Comparison of ENCODE assay signal across 8 cellular contexts in genomic region chr22:24555496-24556253, GRCh38. TPM values are rescaled to one million over a fixed set of nuclear protein-coding genes. Genes with fewer than 3 reads are reported as not detected.
DNase-seq lines count a peak whose midpoint lies in the region; ATAC-seq lines count a peak whose summit lies in the region.

Gene SNRPD3 (plus strand): TSS chr22:24555999. CDS start chr22:24557675, 1,676 bp downstream.

- peak within 1 kb of the TSS; percentile 96 for H3K27ac Mint-ChIP-seq in activated CD4-positive, alpha-beta T cell treated with anti-CD3 and anti-CD28 coated beads, Interleukin-2, amount 10 ng/mL, durations not matched to agents 7 days and 5 days

- POLR2A ChIA-PET in activated CD4-positive, alpha-beta T cell treated with anti-CD3 and anti-CD28 coated beads, Interleukin-2, amount 10 ng/mL, durations not matched to agents 7 days and 5 days (lab: Charles Lee): interaction anchor here (1.0 to 1.4 kb wide), 3 partner anchors 9 to 357 kb away, joined by 3 to 5 read pairs (median 4); no protein-coding TSS in a partner anchor

- H3K36me3 ChIP-seq in BLaER1: peaks cover 52% of the 10 kb centered on the region

- H3K9me3 Mint-ChIP-seq in activated CD4-positive, alpha-beta T cell treated with anti-CD3 and anti-CD28 coated beads, Interleukin-2, amount 10 ng/mL, durations not matched to agents 7 days and 5 days: no peaks in the 10 kb centered on the region

- no peaks in the 10 kb centered on the region for H3K9me3 ChIP-seq in BLaER1

- no peaks in the 10 kb centered on the region for H3K27me3 Mint-ChIP-seq in activated CD4-positive, alpha-beta T cell treated with anti-CD3 and anti-CD28 coated beads, Interleukin-2, amount 10 ng/mL, durations not matched to agents 7 days and 5 days

- intact Hi-C loops in left colon (cut with DNase I, micrococcal nuclease): no loop called here

- H3K4me3 ChIP-seq in BLaER1: peak within 1 kb of the TSS; percentile 90

- H4K20me1 ChIP-seq in BLaER1: peaks cover 88% of the 10 kb centered on the region

- peak within 1 kb of the TSS; percentile 89 for H3K4me3 Mint-ChIP-seq in activated CD4-positive, alpha-beta T cell treated with anti-CD3 and anti-CD28 coated beads, Interleukin-2, amount 10 ng/mL, durations not matched to agents 7 days and 5 days

- no peaks in the 10 kb centered on the region for H3K27me3 ChIP-seq in BLaER1

- H3K27ac ChIP-seq in BLaER1: peak within 1 kb of the TSS; percentile 98

- H3K4me2 ChIP-seq in BLaER1: peak within 1 kb of the TSS; percentile 100

- H3K4me1 Mint-ChIP-seq in activated CD4-positive, alpha-beta T cell treated with anti-CD3 and anti-CD28 coated beads, Interleukin-2, amount 10 ng/mL, durations not matched to agents 7 days and 5 days: peaks cover 64% of the 10 kb centered on the region

- CTCF ChIA-PET in activated CD4-positive, alpha-beta T cell treated with anti-CD3 and anti-CD28 coated beads, Interleukin-2, amount 10 ng/mL, durations not matched to agents 7 days and 5 days (lab: Charles Lee): interaction anchor here (0.8 to 1.4 kb wide), 3 partner anchors 9 to 92 kb away, joined by 3 to 5 read pairs (median 4); no protein-coding TSS in a partner anchor

- peaks cover 70% of the 10 kb centered on the region for H3K4me1 ChIP-seq in BLaER1

- H3K9ac ChIP-seq in BLaER1: peak within 1 kb of the TSS; percentile 97

- DNase-seq in GM19240 (ENCODE audit: insufficient read length, low spot score) (peak; percentile 39), NCI-H524 treated with DMSO at 0.1 percent for 48 hours (lab: John Stamatoyannopoulos, UW) (peak; percentile 54), cortex of kidney (lab: John Stamatoyannopoulos, UW) (peak; percentile 44), left colon (peak; percentile 92 to 94)
- DNase-seq in activated CD4-positive, alpha-beta T cell treated with anti-CD3 and anti-CD28 coated beads, Interleukin-2, amount 10 ng/mL, durations not matched to agents 7 days and 5 days: peak; percentile 91
- DNase-seq in stimulated activated CD4-positive, alpha-beta T cell treated with anti-CD3 and anti-CD28 coated beads, Interleukin-1b, Interleukin-23, amount 100 ng/mL, for 4 hours (ENCODE audit: low read depth in 2 of 2): peak; percentile 83 to 85

- peaks cover 23% of the 10 kb centered on the region for H3K36me3 Mint-ChIP-seq in activated CD4-positive, alpha-beta T cell treated with anti-CD3 and anti-CD28 coated beads, Interleukin-2, amount 10 ng/mL, durations not matched to agents 7 days and 5 days (ENCODE audit: low read depth)

- ATAC-seq in HG03457 (IDR thresholded peaks at IDR 0.05; ENCODE audit: unreplicated experiment) (peak; percentile 46), left colon (peak; percentile 69)

RNA-seq across cellular contexts. Expression of gene SNRPD3, which starts in this region (rescaled TPM):
- 100 to 1,000 TPM; 120 to 139 TPM for total RNA-seq in activated CD4-positive, alpha-beta T cell treated with anti-CD3 and anti-CD28 coated beads, Interleukin-2, amount 10 ng/mL, durations not matched to agents 7 days and 5 days
- total RNA-seq in left colon: 10 to 100 TPM; 60.3 to 70.8 TPM

Comparison
In these comparisons a context has a peak if more than half of its experiments do, and no peak if none do; other contexts are left out.
1. Peak in every context shown above with its lines: DNase-seq, ATAC-seq, H3K4me3 ChIP-seq and H3K27ac ChIP-seq.
2. DNase-seq: peak in every context shown above with its lines; median percentile 93 in left colon; 91 in activated CD4-positive, alpha-beta T cell treated with anti-CD3 and anti-CD28 coated beads, Interleukin-2, amount 10 ng/mL, durations not matched to agents 7 days and 5 days; 84 in stimulated activated CD4-positive, alpha-beta T cell treated with anti-CD3 and anti-CD28 coated beads, Interleukin-1b, Interleukin-23, amount 100 ng/mL, for 4 hours; 54 in NCI-H524 treated with DMSO at 0.1 percent for 48 hours; 44 in cortex of kidney; 39 in GM19240.